Comparison of ENCODE assay signal across 24 cellular contexts in genomic region chr15:82846621-82847020, GRCh38. TPM values are rescaled to one million over a fixed set of nuclear protein-coding genes. Genes with fewer than 3 reads are reported as not detected.
"Had no signal": no experiment of that assay in that cellular context is flagged by ENCODE, and none has a peak within 500 bp of the region (broad histone marks: within the 10 kb centered on the region; RNA-seq: fewer than 3 reads in every experiment).

No MANE protein-coding gene starts in this region.

- H3K36me3 ChIP-seq: brain microvascular endothelial cell, cardiac muscle cell, SJCRH30 had no signal

- H3K27me3 Mint-ChIP-seq: IgD-negative memory B cell had no signal

- H3K9me2 ChIP-seq: SK-N-SH had no signal

- H3K9ac ChIP-seq: SK-N-SH had no signal

- H3K9me3 Mint-ChIP-seq: activated naive CD8-positive, alpha-beta T cell treated with anti-CD3 and anti-CD28 coated beads for 36 hours; activated T-cell treated with anti-CD3 and anti-CD28 coated beads, Interleukin-2, amount 50 U/mL, for 4 hours; IgD-negative memory B cell had no signal

- H3K4me2 ChIP-seq: PC-9, SK-N-SH had no signal

- H3K4me3 ChIP-seq: cardiac muscle cell, PC-9, SJCRH30 had no signal

- H2AFZ ChIP-seq: PC-9 had no signal

- H3K27ac ChIP-seq: brain microvascular endothelial cell, cardiac muscle cell, PC-9, SJCRH30 had no signal

- H3K27ac Mint-ChIP-seq: activated naive CD8-positive, alpha-beta T cell treated with anti-CD3 and anti-CD28 coated beads for 36 hours had no signal

- H3K4me3 Mint-ChIP-seq: activated naive CD4-positive, alpha-beta T cell treated with anti-CD3 and anti-CD28 coated beads, Interleukin-2, amount 10 ng/mL, durations not matched to agents 7 days and 5 days; activated naive CD8-positive, alpha-beta T cell treated with anti-CD3 and anti-CD28 coated beads for 36 hours; activated T-cell treated with anti-CD3 and anti-CD28 coated beads, Interleukin-2, amount 50 U/mL, for 4 hours; IgD-negative memory B cell had no signal

- ATAC-seq: activated CD4-positive, CD25-positive, alpha-beta regulatory T cell treated with anti-CD3 and anti-CD28 coated beads, Interleukin-2, amount 50 U/mL, for 24 hours; activated T-cell treated with anti-CD3 and anti-CD28 coated beads, Interleukin-2, amount 50 U/mL, for 4 hours; Right ventricle myocardium inferior had no signal

- H3K9me3 ChIP-seq: SJCRH30, SK-N-SH had no signal

- H3K27me3 ChIP-seq: brain microvascular endothelial cell, cardiac muscle cell, SJCRH30 had no signal

- H3K4me1 ChIP-seq: SJCRH30 had no signal

- H3K36me3 Mint-ChIP-seq: IgD-negative memory B cell had no signal

- DNase-seq: activated CD4-positive, alpha-beta T cell treated with anti-CD3 and anti-CD28 coated beads for 4 hours; activated CD4-positive, alpha-beta T cell treated with anti-CD3 and anti-CD28 coated beads, Interleukin-2, amount 50 U/mL, for 4 hours; activated CD8-positive, alpha-beta memory T cell treated with anti-CD3 and anti-CD28 coated beads for 24 hours; activated gamma-delta T cell treated with Interleukin-2 at 50 U/mL for 16 hours; activated naive CD8-positive, alpha-beta T cell treated with anti-CD3 and anti-CD28 coated beads for 36 hours; activated T-cell treated with anti-CD3 and anti-CD28 coated beads, Interleukin-2, amount 50 U/mL, for 4 hours; brain microvascular endothelial cell; MM.1S; NCI-H1105 treated with DMSO at 0.1 percent for 48 hours; NCI-H1436 treated with DMSO at 0.1 percent for 48 hours; NCI-H187; NCI-H2081; NCI-H510A treated with DMSO at 0.1 percent for 48 hours; NCI-H69; PC-9; SJCRH30; SK-N-SH; T-helper 1 cell had no signal

RNA-seq across cellular contexts. Expression of gene FSD2, which starts 40.8 kb away (rescaled TPM):
- total RNA-seq: activated naive CD8-positive, alpha-beta T cell treated with anti-CD3 and anti-CD28 coated beads for 36 hours; activated T-cell treated with anti-CD3 and anti-CD28 coated beads, Interleukin-2, amount 50 U/mL, for 4 hours; PC-9; T-helper 2 cell treated with Interferon-gamma antibody and Interleukin-4, amounts not matched to agents 100 ng/mL and 5 ng/mL, for 36 hours had no signal
- polyA plus RNA-seq: SK-N-SH had no signal
